ENCODE assay signal across 8 cellular contexts in the genomic region with DNA sequence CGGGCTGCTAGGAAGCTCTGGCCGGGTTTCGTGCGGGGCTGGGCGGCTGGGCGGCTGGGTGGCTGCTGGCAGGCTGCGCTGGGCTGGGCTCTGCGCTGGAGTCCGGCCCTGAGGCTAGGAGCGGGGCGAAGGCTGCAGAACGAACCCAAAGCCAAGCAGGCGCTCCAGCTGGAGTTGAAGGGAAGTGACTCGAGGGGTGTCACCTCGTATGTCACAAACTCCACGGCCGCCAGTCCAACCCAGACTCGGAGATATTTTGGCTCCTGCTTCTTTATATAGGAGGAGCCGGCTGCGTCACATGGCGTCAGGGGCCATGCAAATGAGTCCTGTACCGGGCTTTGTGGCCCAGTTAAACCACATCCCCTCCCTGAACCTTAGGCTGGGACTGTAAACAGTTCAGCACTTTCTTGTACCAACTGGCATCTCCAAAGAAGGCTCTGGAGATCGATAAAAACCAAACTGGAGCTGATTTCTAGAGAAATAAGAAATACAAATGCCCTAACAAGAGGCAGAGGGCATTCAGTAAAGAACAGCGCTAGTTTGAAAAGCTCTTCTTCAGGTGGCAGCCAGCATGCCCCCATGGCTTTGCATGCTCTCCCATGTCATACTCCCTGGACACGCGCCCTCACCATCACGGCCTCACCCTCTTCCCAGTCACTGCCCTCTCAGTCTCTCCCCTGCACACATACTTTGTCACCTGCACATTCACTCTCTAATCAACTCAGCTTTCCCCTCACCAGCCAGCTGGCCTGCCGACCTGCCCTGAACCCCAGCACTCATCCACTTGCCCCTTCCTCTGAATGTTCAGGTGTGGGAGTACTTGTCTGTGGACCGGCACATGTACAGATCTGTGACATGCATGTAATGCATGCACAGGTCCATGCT. TPM values are rescaled to one million over a fixed set of nuclear protein-coding genes. Genes with fewer than 3 reads are reported as not detected.
A peak's percentile ranks its signal among the peaks of the same experiment; 100 is the strongest.
DNase-seq lines count a peak whose midpoint lies in the region; ATAC-seq and TF ChIP-seq lines count a peak whose summit lies in the region.

No MANE protein-coding gene starts in this region.

- no peaks in the 10 kb centered on the region for H3K27me3 Mint-ChIP-seq in activated T-helper 2 cell treated with anti-CD3 and anti-CD28 coated beads, Interferon-gamma antibody, Interleukin-2, Interleukin-4, amounts not matched to agents 10 μg/mL and 5 μg/mL and 100 μg/mL, durations not matched to agents 14 hours and 24 hours and 36 hours (ENCODE audit: low read depth)
- H3K27me3 Mint-ChIP-seq in nephron (ENCODE audit: low read depth) = no peaks in the 10 kb centered on the region
- no peaks in the 10 kb centered on the region for H3K27me3 Mint-ChIP-seq in stimulated activated naive CD8-positive, alpha-beta T cell treated with anti-CD3 and anti-CD28 coated beads, Interleukin-15, Interleukin-2, amounts not matched to agents 100 ng/mL and 50 ng/mL, for 24 hours

- peaks cover 4% of the 10 kb centered on the region for H3K36me3 ChIP-seq in BE2C

- peaks cover 5% of the 10 kb centered on the region for H3K4me1 ChIP-seq in BE2C

- intact Hi-C loops in activated T-helper 2 cell treated with anti-CD3 and anti-CD28 coated beads, Interferon-gamma antibody, Interleukin-2, Interleukin-4, amounts not matched to agents 10 μg/mL and 5 μg/mL and 100 μg/mL, durations not matched to agents 14 hours and 24 hours and 36 hours (cut with micrococcal nuclease) = loop anchor here (1.0 to 2.0 kb wide), 5 partner anchors 43 to 89 kb away; a partner anchor contains a TSS

- no peaks in the 10 kb centered on the region for H3K27me3 ChIP-seq in BE2C

- H3K4me3 ChIP-seq in BE2C (ENCODE audit: low read depth, low read length) = peak overlapping the region; percentile 71

- peak overlapping the region; percentile 93 for H3K4me3 Mint-ChIP-seq in activated T-helper 2 cell treated with anti-CD3 and anti-CD28 coated beads, Interferon-gamma antibody, Interleukin-2, Interleukin-4, amounts not matched to agents 10 μg/mL and 5 μg/mL and 100 μg/mL, durations not matched to agents 14 hours and 24 hours and 36 hours (ENCODE audit: low read depth)
- H3K4me3 Mint-ChIP-seq in nephron = peak overlapping the region; percentile 88 to 98 (median 96)
- H3K4me3 Mint-ChIP-seq in stimulated activated naive CD8-positive, alpha-beta T cell treated with anti-CD3 and anti-CD28 coated beads, Interleukin-15, Interleukin-2, amounts not matched to agents 100 ng/mL and 50 ng/mL, for 24 hours = peak overlapping the region; percentile 91

- H3K9me3 Mint-ChIP-seq in activated T-helper 2 cell treated with anti-CD3 and anti-CD28 coated beads, Interferon-gamma antibody, Interleukin-2, Interleukin-4, amounts not matched to agents 10 μg/mL and 5 μg/mL and 100 μg/mL, durations not matched to agents 14 hours and 24 hours and 36 hours = no peaks in the 10 kb centered on the region
- no peaks in the 10 kb centered on the region for H3K9me3 Mint-ChIP-seq in nephron
- no peaks in the 10 kb centered on the region for H3K9me3 Mint-ChIP-seq in stimulated activated naive CD8-positive, alpha-beta T cell treated with anti-CD3 and anti-CD28 coated beads, Interleukin-15, Interleukin-2, amounts not matched to agents 100 ng/mL and 50 ng/mL, for 24 hours

- peak overlapping the region; percentile 87 for H3K27ac Mint-ChIP-seq in activated T-helper 2 cell treated with anti-CD3 and anti-CD28 coated beads, Interferon-gamma antibody, Interleukin-2, Interleukin-4, amounts not matched to agents 10 μg/mL and 5 μg/mL and 100 μg/mL, durations not matched to agents 14 hours and 24 hours and 36 hours
- H3K27ac Mint-ChIP-seq in nephron = peak overlapping the region; percentile 71 to 96 (median 77)
- peak overlapping the region; percentile 92 for H3K27ac Mint-ChIP-seq in stimulated activated naive CD8-positive, alpha-beta T cell treated with anti-CD3 and anti-CD28 coated beads, Interleukin-15, Interleukin-2, amounts not matched to agents 100 ng/mL and 50 ng/mL, for 24 hours

- ATAC-seq in GM19025 (IDR thresholded peaks at IDR 0.05; ENCODE audit: low read depth, unreplicated experiment) (peak; percentile 64), HG03175 (IDR thresholded peaks at IDR 0.05; ENCODE audit: unreplicated experiment) (peak; percentile 69)

- H3K36me3 Mint-ChIP-seq in activated T-helper 2 cell treated with anti-CD3 and anti-CD28 coated beads, Interferon-gamma antibody, Interleukin-2, Interleukin-4, amounts not matched to agents 10 μg/mL and 5 μg/mL and 100 μg/mL, durations not matched to agents 14 hours and 24 hours and 36 hours (ENCODE audit: low read depth) = peaks cover 29% of the 10 kb centered on the region
- peaks cover 30% of the 10 kb centered on the region for H3K36me3 Mint-ChIP-seq in nephron (ENCODE audit: low read depth)
- peaks cover 21% of the 10 kb centered on the region for H3K36me3 Mint-ChIP-seq in stimulated activated naive CD8-positive, alpha-beta T cell treated with anti-CD3 and anti-CD28 coated beads, Interleukin-15, Interleukin-2, amounts not matched to agents 100 ng/mL and 50 ng/mL, for 24 hours (ENCODE audit: low read depth)

- H3K4me1 Mint-ChIP-seq in activated T-helper 2 cell treated with anti-CD3 and anti-CD28 coated beads, Interferon-gamma antibody, Interleukin-2, Interleukin-4, amounts not matched to agents 10 μg/mL and 5 μg/mL and 100 μg/mL, durations not matched to agents 14 hours and 24 hours and 36 hours (ENCODE audit: low read depth) = peaks cover 39% of the 10 kb centered on the region
- peaks cover 78% of the 10 kb centered on the region for H3K4me1 Mint-ChIP-seq in nephron
- H3K4me1 Mint-ChIP-seq in stimulated activated naive CD8-positive, alpha-beta T cell treated with anti-CD3 and anti-CD28 coated beads, Interleukin-15, Interleukin-2, amounts not matched to agents 100 ng/mL and 50 ng/mL, for 24 hours (ENCODE audit: low read depth) = peaks cover 53% of the 10 kb centered on the region

- TF ChIP-seq CTCF in BE2C (IDR thresholded peaks at IDR 0.05; ENCODE audit: low read depth, low read length) = no peak
- no peak for TF ChIP-seq CTCF in nephron (IDR thresholded peaks at IDR 0.05; ENCODE audit: unreplicated experiment in 3 of 3)

- peak; percentile 61 for DNase-seq in BE2C
- DNase-seq in RKO (ENCODE audit: low spot score) = peak; percentile 86
- peak; percentile 85 for DNase-seq in activated T-helper 2 cell treated with anti-CD3 and anti-CD28 coated beads, Interferon-gamma antibody, Interleukin-2, Interleukin-4, amounts not matched to agents 10 μg/mL and 5 μg/mL and 100 μg/mL, durations not matched to agents 14 hours and 24 hours and 36 hours (ENCODE audit: low spot score)
- peak; percentile 62 for DNase-seq in fibroblast of peridontal ligament (ENCODE audit: extremely low read depth)

- H3K9me3 ChIP-seq in BE2C = no peaks in the 10 kb centered on the region

RNA-seq across cellular contexts. Expression of a gene that starts 58.5 kb away (rescaled TPM):
- polyA plus RNA-seq in BE2C (2012; ENCODE audit: insufficient read depth, insufficient read length, low read depth) = 35.8 TPM
- total RNA-seq in activated T-helper 2 cell treated with anti-CD3 and anti-CD28 coated beads, Interferon-gamma antibody, Interleukin-2, Interleukin-4, amounts not matched to agents 10 μg/mL and 5 μg/mL and 100 μg/mL, durations not matched to agents 14 hours and 24 hours and 36 hours = 19.1 and 23.1 TPM in 2 replicates

Comparison
In these comparisons a context has a peak if more than half of its experiments do, and no peak if none do; other contexts are left out.
1. Peak in every context shown above with its lines: DNase-seq, ATAC-seq and H3K4me3 ChIP-seq.